Comparison of ENCODE assay signal across 9 cellular contexts in the genomic region with DNA sequence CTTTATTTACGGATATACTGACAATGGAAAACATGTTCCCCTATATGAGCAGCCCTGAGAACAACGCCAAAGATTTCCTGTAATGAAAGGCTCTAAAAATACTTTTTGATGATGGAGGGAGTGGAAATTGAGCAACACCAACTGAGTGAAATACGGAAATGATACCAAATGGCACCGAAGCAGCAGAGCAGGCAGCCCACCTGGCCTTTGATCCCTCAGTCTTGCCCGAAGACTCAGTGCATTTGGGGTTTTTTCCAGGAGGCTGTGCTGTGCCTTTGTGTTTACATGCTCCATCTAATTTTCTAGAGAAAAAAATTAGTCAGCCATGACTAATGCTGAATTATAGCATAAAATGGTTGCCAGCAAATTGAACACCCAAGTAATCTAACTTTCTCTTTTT.
A peak's percentile ranks its signal among the peaks of the same experiment; 100 is the strongest.
DNase-seq lines count a peak whose midpoint lies in the region; ATAC-seq, FAIRE-seq and TF ChIP-seq lines count a peak whose summit lies in the region.
"Had no signal": no experiment of that assay in that cellular context is flagged by ENCODE, and none has a peak within 500 bp of the region (broad histone marks: within the 10 kb centered on the region; RNA-seq: fewer than 3 reads in every experiment).

No MANE protein-coding gene starts in this region.

- no peak for ATAC-seq in HG03039 (IDR thresholded peaks at IDR 0.05; ENCODE audit: unreplicated experiment)

- in situ Hi-C loops in mammary epithelial cell (cut with MboI; ENCODE audit: low sequenced_read_pairs in 2 of 2) = no loop called here

- no peak overlapping the region for H3K27ac ChIP-seq in mammary epithelial cell (ENCODE audit: insufficient read depth, low read depth, low read length)
- no peak overlapping the region for H3K27ac ChIP-seq in effector memory CD4-positive, alpha-beta T cell (ENCODE audit: insufficient read depth, low read length, poor library complexity, severe bottlenecking)
- H3K27ac ChIP-seq: HL-60 had no signal

- H3K27me3 ChIP-seq in mammary epithelial cell (ENCODE audit: insufficient read depth, low read length) = peaks cover 4% of the 10 kb centered on the region
- no peaks in the 10 kb centered on the region for H3K27me3 ChIP-seq in effector memory CD4-positive, alpha-beta T cell (replicated peaks; ENCODE audit: control insufficient read depth, insufficient read depth, low read length, poor library complexity, severe bottlenecking)

- no peak overlapping the region for H3K4me3 Mint-ChIP-seq in glutamatergic neuron (ENCODE audit: unreplicated experiment)

- H3K79me2 ChIP-seq in mammary epithelial cell (ENCODE audit: insufficient read depth, low read length) = no peaks in the 10 kb centered on the region

- intact Hi-C loops in mammary epithelial cell (cut with micrococcal nuclease) = loop anchor here (10.0 kb wide), 1 partner anchor 264 kb away; no protein-coding TSS in a partner anchor

- dilution Hi-C loops in mammary epithelial cell (cut with HindIII; ENCODE audit: low sequenced_read_pairs) = loop anchor here (5.0 kb wide), 1 partner anchor 49 kb away; no protein-coding TSS in a partner anchor

- CTCF ChIA-PET in mammary epithelial cell (lab: Charles Lee; ENCODE audit: low non-redundant PET) = no interaction called here

- H3K9me3 ChIP-seq in mammary epithelial cell (replicated peaks; ENCODE audit: insufficient read depth, low read length) = no peaks in the 10 kb centered on the region
- no peaks in the 10 kb centered on the region for H3K9me3 ChIP-seq in effector memory CD4-positive, alpha-beta T cell (ENCODE audit: control insufficient read depth, low read length)
- H3K9me3 ChIP-seq: esophagus squamous epithelium had no signal

- FAIRE-seq in GM12891 (lab: Jason Lieb, UNC) = no peak

- TF ChIP-seq CTCF in mammary epithelial cell (conservative IDR thresholded peaks at IDR 0.05 in 1 of 2, IDR thresholded peaks at IDR 0.05 in 1 of 2; ENCODE audit: extremely low read depth in 1 of 2, insufficient read depth in 1 of 2, low read depth in 1 of 2, low read length in 2 of 2) (peak in 1 of 2 donors; percentile 17), glutamatergic neuron (IDR thresholded peaks at IDR 0.05; ENCODE audit: partially characterized antibody, unreplicated experiment) (no peak)

- H3K9ac ChIP-seq in mammary epithelial cell (ENCODE audit: insufficient read depth, low read length) = no peak overlapping the region

- no peak overlapping the region for H3K4me2 ChIP-seq in mammary epithelial cell (ENCODE audit: insufficient read depth, low read depth, low read length)

- no peaks in the 10 kb centered on the region for H3K4me1 Mint-ChIP-seq in glutamatergic neuron (ENCODE audit: low read depth, unreplicated experiment)

- H4K20me1 ChIP-seq in mammary epithelial cell (ENCODE audit: insufficient read depth, low read length) = no peaks in the 10 kb centered on the region

- BruUV-seq in mammary epithelial cell (replicated peaks; lab: Mats Ljungman, UMichigan) = no TSS peak

- no peaks in the 10 kb centered on the region for H3K36me3 ChIP-seq in mammary epithelial cell (ENCODE audit: insufficient read depth, low read length)
- H3K36me3 ChIP-seq in effector memory CD4-positive, alpha-beta T cell (ENCODE audit: control insufficient read depth, insufficient read depth, low read length) = no peaks in the 10 kb centered on the region
- H3K36me3 ChIP-seq: esophagus squamous epithelium had no signal

- no peaks in the 10 kb centered on the region for H3K4me1 ChIP-seq in mammary epithelial cell (ENCODE audit: insufficient read depth, low read length)
- H3K4me1 ChIP-seq in effector memory CD4-positive, alpha-beta T cell (ENCODE audit: control insufficient read depth, insufficient read depth, low read length, poor library complexity, severe bottlenecking) = no peaks in the 10 kb centered on the region

- WGBS in mammary epithelial cell (ENCODE audit: low coverage, missing lambda C conversion rate) = 64% methylated on average over 5 of the region's 5 CpGs

- H3K27me3 Mint-ChIP-seq in glutamatergic neuron (ENCODE audit: unreplicated experiment) = no peaks in the 10 kb centered on the region

- no peak for DNase-seq in GM12891 (ENCODE audit: insufficient read length, low spot score)
- peak; percentile 75 to 93 for DNase-seq in NOMO-1 (lab: John Stamatoyannopoulos, UW; ENCODE audit: unreplicated experiment in 2 of 2)
- DNase-seq in mammary epithelial cell = peak; percentile 5
- peak; percentile 69 for DNase-seq in stimulated activated CD4-positive, alpha-beta T cell treated with anti-CD3 and anti-CD28 coated beads, Interleukin-15, amount 100 ng/mL, for 24 hours
- no peak for DNase-seq in glutamatergic neuron
- no peak for DNase-seq in effector memory CD4-positive, alpha-beta T cell
- DNase-seq: esophagus squamous epithelium had no signal

- peaks cover 3% of the 10 kb centered on the region for H3K36me3 Mint-ChIP-seq in glutamatergic neuron (ENCODE audit: unreplicated experiment)

- H3K27ac Mint-ChIP-seq in glutamatergic neuron (ENCODE audit: unreplicated experiment) = no peak overlapping the region

- no peak overlapping the region for H3K4me3 ChIP-seq in mammary epithelial cell (replicated peaks in 1 of 3; ENCODE audit: insufficient read depth in 1 of 3, low read depth in 2 of 3, low read length in 3 of 3)
- H3K4me3 ChIP-seq in effector memory CD4-positive, alpha-beta T cell (ENCODE audit: insufficient read depth, low read depth, low read length, poor library complexity, severe bottlenecking) = no peak overlapping the region
- H3K4me3 ChIP-seq: esophagus squamous epithelium had no signal

- H2AFZ ChIP-seq in mammary epithelial cell (ENCODE audit: low read depth, low read length) = no peak overlapping the region

- peaks cover 2% of the 10 kb centered on the region for H3K9me3 Mint-ChIP-seq in glutamatergic neuron (ENCODE audit: unreplicated experiment)

- TF ChIP-seq POLR2A in GM12891 (IDR thresholded peaks at IDR 0.05; ENCODE audit: low read depth, low read length) = no peak

TF ChIP-seq in GM12891, 5 proteins besides CTCF, POLR2A, EP300 and RAD21:
- no peak for TF ChIP-seq TAF1 (IDR thresholded peaks at IDR 0.05; ENCODE audit: low read depth, low read length)
- TF ChIP-seq PAX5 (IDR thresholded peaks at IDR 0.05; ENCODE audit: insufficient read depth, low read length, severe bottlenecking) = no peak
- TF ChIP-seq SPI1 (IDR thresholded peaks at IDR 0.05; ENCODE audit: low read depth, low read length) = peak; percentile 61

Comparison
In these comparisons a context has a peak if more than half of its experiments do, and no peak if none do; other contexts are left out.
1. DNase-seq: peak in NOMO-1 (2 of 2), mammary epithelial cell (single experiment) and stimulated activated CD4-positive, alpha-beta T cell treated with anti-CD3 and anti-CD28 coated beads, Interleukin-15, amount 100 ng/mL, for 24 hours (single experiment); none in GM12891 (single experiment), glutamatergic neuron (single experiment) and effector memory CD4-positive, alpha-beta T cell (0 of 3).